Comparison of ENCODE assay signal across 11 cellular contexts in genomic region chr5:134127988-134128647, GRCh38. TPM values are rescaled to one million over a fixed set of nuclear protein-coding genes. Genes with fewer than 3 reads are reported as not detected.
DNase-seq lines count a peak whose midpoint lies in the region; ATAC-seq and TF ChIP-seq lines count a peak whose summit lies in the region.
"Had no signal": no experiment of that assay in that cellular context is flagged by ENCODE, and none has a peak within 500 bp of the region (broad histone marks: within the 10 kb centered on the region; RNA-seq: fewer than 3 reads in every experiment).

No MANE protein-coding gene starts in this region.

- peaks cover 5% of the 10 kb centered on the region for H3F3A ChIP-seq in PC-3 (ENCODE audit: low read length, unreplicated experiment)

- H3K36me3 Mint-ChIP-seq in T-helper 2 cell treated with Interferon-gamma antibody and Interleukin-4, amounts not matched to agents 5 μg/mL and 100 μg/mL, for 36 hours (ENCODE audit: low read depth) = peaks cover 20% of the 10 kb centered on the region
- peaks cover 99% of the 10 kb centered on the region for H3K36me3 Mint-ChIP-seq in CD4-positive, alpha-beta T cell (ENCODE audit: low read depth)
- peaks cover 24% of the 10 kb centered on the region for H3K36me3 Mint-ChIP-seq in activated naive CD8-positive, alpha-beta T cell treated with anti-CD3 and anti-CD28 coated beads, Interleukin-2, amount 50 U/mL, for 24 hours (ENCODE audit: low read depth)
- peaks cover 10% of the 10 kb centered on the region for H3K36me3 Mint-ChIP-seq in nephron progenitor cell (ENCODE audit: low read depth)
- H3K36me3 Mint-ChIP-seq: naive B cell had no signal

- H3K27ac ChIP-seq in CD4-positive, alpha-beta T cell (ENCODE audit: low read depth, low read length) = peak overlapping the region; percentile 96
- H3K27ac ChIP-seq in PC-3 (ENCODE audit: low read length) = no peak overlapping the region
- H3K27ac ChIP-seq: VCaP had no signal

- POLR2A ChIA-PET in CD4-positive, alpha-beta T cell (lab: Charles Lee) = interaction anchor here (0.5 to 4.3 kb wide), 5 partner anchors 49 to 124 kb away, joined by 3 to 49 read pairs (median 6); partner anchors contain the start of gene VDAC1
- POLR2A ChIA-PET in PC-3 (lab: Charles Lee; ENCODE audit: unreplicated experiment) = no interaction called here

- peak overlapping the region; percentile 81 for H3K4me3 Mint-ChIP-seq in T-helper 2 cell treated with Interferon-gamma antibody and Interleukin-4, amounts not matched to agents 5 μg/mL and 100 μg/mL, for 36 hours
- H3K4me3 Mint-ChIP-seq in CD4-positive, alpha-beta T cell = peak overlapping the region; percentile 95
- H3K4me3 Mint-ChIP-seq in activated naive CD8-positive, alpha-beta T cell treated with anti-CD3 and anti-CD28 coated beads, Interleukin-2, amount 50 U/mL, for 24 hours = peak overlapping the region; percentile 67
- no peak overlapping the region for H3K4me3 Mint-ChIP-seq in nephron progenitor cell
- H3K4me3 Mint-ChIP-seq: naive B cell had no signal

- no peak overlapping the region for H3K9ac ChIP-seq in PC-3 (ENCODE audit: low read length)

- no peak overlapping the region for H3K4me3 ChIP-seq in PC-3 (ENCODE audit: low read length)

- no peak for DNase-seq in T-helper 2 cell treated with Interferon-gamma antibody and Interleukin-4, amounts not matched to agents 5 μg/mL and 100 μg/mL, for 36 hours (ENCODE audit: low spot score)
- DNase-seq in T-helper 2 cell (no peak), nephron progenitor cell (no peak), PC-3 (no peak), kidney tubule cell (ENCODE audit: low spot score) (no peak), GM10266 (ENCODE audit: extremely low spot score) (no peak)
- peak in 1 of 10 experiments; percentile 52 for DNase-seq in CD4-positive, alpha-beta T cell
- DNase-seq in activated naive CD8-positive, alpha-beta T cell treated with anti-CD3 and anti-CD28 coated beads, Interleukin-2, amount 50 U/mL, for 24 hours = no peak
- DNase-seq: naive B cell, NCI-H2227 treated with DMSO at 0.1 percent for 48 hours had no signal

- peaks cover 8% of the 10 kb centered on the region for H3K27me3 Mint-ChIP-seq in T-helper 2 cell treated with Interferon-gamma antibody and Interleukin-4, amounts not matched to agents 5 μg/mL and 100 μg/mL, for 36 hours (ENCODE audit: low read depth)
- H3K27me3 Mint-ChIP-seq in CD4-positive, alpha-beta T cell = no peaks in the 10 kb centered on the region
- no peaks in the 10 kb centered on the region for H3K27me3 Mint-ChIP-seq in activated naive CD8-positive, alpha-beta T cell treated with anti-CD3 and anti-CD28 coated beads, Interleukin-2, amount 50 U/mL, for 24 hours
- H3K27me3 Mint-ChIP-seq in nephron progenitor cell (ENCODE audit: low read depth, poor library complexity) = no peaks in the 10 kb centered on the region

- H4K20me1 ChIP-seq in PC-3 (ENCODE audit: low read length) = no peaks in the 10 kb centered on the region

- no peaks in the 10 kb centered on the region for H3K9me2 ChIP-seq in PC-3 (replicated peaks; ENCODE audit: low read length)

- no peak for TF ChIP-seq CTCF in CD4-positive, alpha-beta T cell (IDR thresholded peaks at IDR 0.05)
- TF ChIP-seq CTCF in nephron progenitor cell (IDR thresholded peaks at IDR 0.05) (no peak), PC-3 (conservative IDR thresholded peaks at IDR 0.05; ENCODE audit: low read depth, low read length) (no peak), GM10266 (IDR thresholded peaks at IDR 0.05; ENCODE audit: control insufficient read depth, insufficient read depth, low read depth, missing control alignments) (no peak)

- peaks cover 29% of the 10 kb centered on the region for H3K4me1 ChIP-seq in PC-3 (ENCODE audit: insufficient read depth, low read length)

- peaks cover 46% of the 10 kb centered on the region for H3K4me1 Mint-ChIP-seq in T-helper 2 cell treated with Interferon-gamma antibody and Interleukin-4, amounts not matched to agents 5 μg/mL and 100 μg/mL, for 36 hours (ENCODE audit: low read depth)
- H3K4me1 Mint-ChIP-seq in CD4-positive, alpha-beta T cell (ENCODE audit: low read depth) = peaks cover 100% of the 10 kb centered on the region
- H3K4me1 Mint-ChIP-seq in activated naive CD8-positive, alpha-beta T cell treated with anti-CD3 and anti-CD28 coated beads, Interleukin-2, amount 50 U/mL, for 24 hours = peaks cover 100% of the 10 kb centered on the region
- H3K4me1 Mint-ChIP-seq in nephron progenitor cell = peaks cover 20% of the 10 kb centered on the region

- CTCF ChIA-PET in CD4-positive, alpha-beta T cell (lab: Charles Lee) = interaction anchor here (0.9 to 1.9 kb wide), 4 partner anchors 12 to 88 kb away, joined by 3 to 21 read pairs (median 4); no protein-coding TSS in a partner anchor
- CTCF ChIA-PET in PC-3 (lab: Charles Lee) = no interaction called here

- ATAC-seq in CD4-positive, alpha-beta T cell (ENCODE audit: poor library complexity) = no peak
- no peak for ATAC-seq in activated naive CD8-positive, alpha-beta T cell treated with anti-CD3 and anti-CD28 coated beads, Interleukin-2, amount 50 U/mL, for 24 hours
- no peak for ATAC-seq in PC-3

- H3K36me3 ChIP-seq in PC-3 (ENCODE audit: low read depth, low read length) = no peaks in the 10 kb centered on the region

- no peaks in the 10 kb centered on the region for H3K9me3 Mint-ChIP-seq in T-helper 2 cell treated with Interferon-gamma antibody and Interleukin-4, amounts not matched to agents 5 μg/mL and 100 μg/mL, for 36 hours
- H3K9me3 Mint-ChIP-seq in CD4-positive, alpha-beta T cell = no peaks in the 10 kb centered on the region
- H3K9me3 Mint-ChIP-seq in activated naive CD8-positive, alpha-beta T cell treated with anti-CD3 and anti-CD28 coated beads, Interleukin-2, amount 50 U/mL, for 24 hours = no peaks in the 10 kb centered on the region
- H3K9me3 Mint-ChIP-seq in nephron progenitor cell = no peaks in the 10 kb centered on the region
- H3K9me3 Mint-ChIP-seq: naive B cell had no signal

- no peak overlapping the region for H3K4me2 ChIP-seq in PC-3 (ENCODE audit: low read length)

- H3K27ac Mint-ChIP-seq in T-helper 2 cell treated with Interferon-gamma antibody and Interleukin-4, amounts not matched to agents 5 μg/mL and 100 μg/mL, for 36 hours = peak overlapping the region; percentile 31
- H3K27ac Mint-ChIP-seq in CD4-positive, alpha-beta T cell = peak overlapping the region; percentile 98
- peak overlapping the region; percentile 95 for H3K27ac Mint-ChIP-seq in activated naive CD8-positive, alpha-beta T cell treated with anti-CD3 and anti-CD28 coated beads, Interleukin-2, amount 50 U/mL, for 24 hours
- H3K27ac Mint-ChIP-seq in nephron progenitor cell = peak overlapping the region; percentile 86

- BruUV-seq in PC-3 (replicated peaks; lab: Mats Ljungman, UMichigan) = no TSS peak

- H3K27me3 ChIP-seq in CD4-positive, alpha-beta T cell (ENCODE audit: control insufficient read depth, insufficient read depth, low read length) = no peaks in the 10 kb centered on the region
- H3K27me3 ChIP-seq in PC-3 (ENCODE audit: low read length) = no peaks in the 10 kb centered on the region

- H3K79me2 ChIP-seq in PC-3 (ENCODE audit: low read length) = no peaks in the 10 kb centered on the region

- H2AFZ ChIP-seq in PC-3 (ENCODE audit: low read length) = no peak overlapping the region

- intact Hi-C loops in CD4-positive, alpha-beta T cell (cut with DNase I, micrococcal nuclease) = loop anchor here in 1 of 2 experiments (1.0 kb wide), 1 partner anchor 11 kb away; no protein-coding TSS in a partner anchor
- intact Hi-C loops in PC-3 (cut with micrococcal nuclease) = no loop called here

- no peaks in the 10 kb centered on the region for H3K9me3 ChIP-seq in CD4-positive, alpha-beta T cell (ENCODE audit: control insufficient read depth, low read length)
- no peaks in the 10 kb centered on the region for H3K9me3 ChIP-seq in PC-3 (ENCODE audit: low read length)

RNA-seq across cellular contexts. Expression of gene TCF7, which starts 13.6 kb away (rescaled TPM):
- 100 to 1,000 TPM; 480 to 493 TPM for total RNA-seq in CD4-positive, alpha-beta T cell
- total RNA-seq in PC-3 (2014; rRNA removed) = 3.9 and 7.0 TPM in 2 replicates

RNA-seq across cellular contexts. Expression of gene SKP1, which starts 48.6 kb away (rescaled TPM):
- total RNA-seq in CD4-positive, alpha-beta T cell = 100 to 1,000 TPM; 303 to 314 TPM
- total RNA-seq in PC-3 (2014; rRNA removed) = 197 and 220 TPM in 2 replicates

Comparison
In these comparisons a context has a peak if more than half of its experiments do, and no peak if none do; other contexts are left out.
1. H3K27ac Mint-ChIP-seq: peak in every context shown above with its lines; median percentile 98 in CD4-positive, alpha-beta T cell; 95 in activated naive CD8-positive, alpha-beta T cell treated with anti-CD3 and anti-CD28 coated beads, Interleukin-2, amount 50 U/mL, for 24 hours; 86 in nephron progenitor cell; 31 in T-helper 2 cell treated with Interferon-gamma antibody and Interleukin-4, amounts not matched to agents 5 μg/mL and 100 μg/mL, for 36 hours.
2. RNA of gene TCF7, which starts 13.6 kb away (total RNA-seq): 480 to 493 TPM in CD4-positive, alpha-beta T cell; 3.9 to 7.0 TPM in PC-3; every median in the first group is over 10 times any median in the second.